ENCODE assay signal across 29 cellular contexts in genomic region chr3:104080228-104080627, GRCh38.
"Had no signal": no experiment of that assay in that cellular context is flagged by ENCODE, and none has a peak within 500 bp of the region (broad histone marks: within the 10 kb centered on the region; RNA-seq: fewer than 3 reads in every experiment).

No MANE protein-coding gene starts in this region.

- H3K36me3 ChIP-seq: breast epithelium, SJCRH30 had no signal

- H3K36me3 Mint-ChIP-seq: activated naive CD4-positive, alpha-beta T cell treated with anti-CD3 and anti-CD28 coated beads, Interleukin-2, amount 50 U/mL, for 24 hours; activated naive CD8-positive, alpha-beta T cell treated with anti-CD3 and anti-CD28 coated beads, Interleukin-2, amount 10 ng/mL, durations not matched to agents 7 days and 5 days; WTC11 had no signal

- H3K27me3 ChIP-seq: body of pancreas, breast epithelium, SJCRH30 had no signal

- H3K27ac ChIP-seq: body of pancreas, breast epithelium, coronary artery, SJCRH30, SK-N-MC had no signal

- ATAC-seq: activated CD4-positive, alpha-beta T cell treated with anti-CD3 and anti-CD28 coated beads for 36 hours; activated CD4-positive, CD25-positive, alpha-beta regulatory T cell treated with anti-CD3 and anti-CD28 coated beads, Interleukin-2, amount 50 U/mL, for 24 hours; activated CD8-positive, alpha-beta T cell treated with anti-CD3 and anti-CD28 coated beads, Interleukin-2, amount 10 ng/mL, durations not matched to agents 7 days and 5 days; body of pancreas; Panc1; WTC11 had no signal

- H3K4me1 Mint-ChIP-seq: activated CD4-positive, alpha-beta T cell treated with anti-CD3 and anti-CD28 coated beads for 36 hours; activated CD4-positive, alpha-beta T cell treated with anti-CD3 and anti-CD28 coated beads, Interleukin-2, amount 10 ng/mL, durations not matched to agents 7 days and 5 days; activated naive CD4-positive, alpha-beta T cell treated with anti-CD3 and anti-CD28 coated beads, Interleukin-2, amount 50 U/mL, for 24 hours; activated naive CD8-positive, alpha-beta T cell treated with anti-CD3 and anti-CD28 coated beads, Interleukin-2, amount 10 ng/mL, durations not matched to agents 7 days and 5 days; WTC11 had no signal

- H3K9me3 ChIP-seq: body of pancreas, breast epithelium, SJCRH30 had no signal

- H3K4me3 Mint-ChIP-seq: activated CD4-positive, alpha-beta T cell treated with anti-CD3 and anti-CD28 coated beads for 36 hours; activated CD4-positive, alpha-beta T cell treated with anti-CD3 and anti-CD28 coated beads, Interleukin-2, amount 10 ng/mL, durations not matched to agents 7 days and 5 days; activated CD8-positive, alpha-beta T cell treated with anti-CD3 and anti-CD28 coated beads, Interleukin-2, amount 10 ng/mL, durations not matched to agents 7 days and 5 days; activated naive CD4-positive, alpha-beta T cell treated with anti-CD3 and anti-CD28 coated beads, Interleukin-2, amount 50 U/mL, for 24 hours; activated naive CD8-positive, alpha-beta T cell treated with anti-CD3 and anti-CD28 coated beads, Interleukin-2, amount 10 ng/mL, durations not matched to agents 7 days and 5 days; activated T-cell treated with anti-CD3 and anti-CD28 coated beads, Interleukin-2, amount 50 U/mL, for 24 hours; T-helper 1 cell treated with Interleukin-12 subunit alpha and Interleukin-12 subunit beta and Interleukin-4 antibody, amounts not matched to agents 30 μg/mL and 1 μg/mL, for 36 hours; T-helper 2 cell treated with Interferon-gamma antibody and Interleukin-4, amounts not matched to agents 5 μg/mL and 100 μg/mL, for 36 hours; WTC11 had no signal

- H3K9me3 Mint-ChIP-seq: activated naive CD4-positive, alpha-beta T cell treated with anti-CD3 and anti-CD28 coated beads, Interleukin-2, amount 50 U/mL, for 24 hours; activated naive CD8-positive, alpha-beta T cell treated with anti-CD3 and anti-CD28 coated beads, Interleukin-2, amount 10 ng/mL, durations not matched to agents 7 days and 5 days; T-helper 1 cell treated with Interleukin-12 subunit alpha and Interleukin-12 subunit beta and Interleukin-4 antibody, amounts not matched to agents 30 μg/mL and 1 μg/mL, for 36 hours; T-helper 2 cell treated with Interferon-gamma antibody and Interleukin-4, amounts not matched to agents 5 μg/mL and 100 μg/mL, for 36 hours had no signal

- DNase-seq: activated CD4-positive, alpha-beta T cell treated with anti-CD3 and anti-CD28 coated beads for 36 hours; activated CD4-positive, alpha-beta T cell treated with anti-CD3 and anti-CD28 coated beads, Interleukin-2, amount 10 ng/mL, durations not matched to agents 7 days and 5 days; activated CD4-positive, alpha-beta T cell treated with anti-CD3 and anti-CD28 coated beads, Interleukin-2, amount 50 U/mL, for 48 hours; activated CD8-positive, alpha-beta T cell treated with anti-CD3 and anti-CD28 coated beads, Interleukin-2, amount 10 ng/mL, durations not matched to agents 7 days and 5 days; activated gamma-delta T cell; activated naive CD4-positive, alpha-beta T cell treated with Interleukin-2 at 50 U/mL for 16 hours; activated naive CD8-positive, alpha-beta T cell treated with anti-CD3 and anti-CD28 coated beads, Interleukin-2, amount 10 ng/mL, durations not matched to agents 7 days and 5 days; activated T-cell treated with anti-CD3 and anti-CD28 coated beads, Interleukin-2, amount 50 U/mL, for 24 hours; body of pancreas; Karpas-422; NCI-H1105; NCI-H1417 treated with DMSO at 0.1 percent for 48 hours; NCI-H187 treated with DMSO at 0.1 percent for 48 hours; NCI-H2081; NCI-H446; NCI-H526; NCI-H774; SHP77; SJCRH30 had no signal

- H3K4me1 ChIP-seq: body of pancreas, breast epithelium, SJCRH30 had no signal

- H3K27ac Mint-ChIP-seq: activated CD4-positive, alpha-beta T cell treated with anti-CD3 and anti-CD28 coated beads for 36 hours; activated CD4-positive, alpha-beta T cell treated with anti-CD3 and anti-CD28 coated beads, Interleukin-2, amount 10 ng/mL, durations not matched to agents 7 days and 5 days; activated CD8-positive, alpha-beta T cell treated with anti-CD3 and anti-CD28 coated beads, Interleukin-2, amount 10 ng/mL, durations not matched to agents 7 days and 5 days; activated naive CD4-positive, alpha-beta T cell treated with anti-CD3 and anti-CD28 coated beads, Interleukin-2, amount 50 U/mL, for 24 hours; activated naive CD8-positive, alpha-beta T cell treated with anti-CD3 and anti-CD28 coated beads, Interleukin-2, amount 10 ng/mL, durations not matched to agents 7 days and 5 days; activated T-cell treated with anti-CD3 and anti-CD28 coated beads, Interleukin-2, amount 50 U/mL, for 24 hours; activated T-helper 2 cell treated with anti-CD3 and anti-CD28 coated beads, Interferon-gamma antibody, Interleukin-2, Interleukin-4, amounts not matched to agents 10 μg/mL and 5 μg/mL and 100 μg/mL, durations not matched to agents 14 hours and 24 hours and 36 hours; T-helper 1 cell treated with Interleukin-12 subunit alpha and Interleukin-12 subunit beta and Interleukin-4 antibody, amounts not matched to agents 30 μg/mL and 1 μg/mL, for 36 hours; T-helper 2 cell treated with Interferon-gamma antibody and Interleukin-4, amounts not matched to agents 5 μg/mL and 100 μg/mL, for 36 hours; WTC11 had no signal

- H3K27me3 Mint-ChIP-seq: activated CD4-positive, alpha-beta T cell treated with anti-CD3 and anti-CD28 coated beads for 36 hours; activated CD4-positive, alpha-beta T cell treated with anti-CD3 and anti-CD28 coated beads, Interleukin-2, amount 10 ng/mL, durations not matched to agents 7 days and 5 days; activated naive CD4-positive, alpha-beta T cell treated with anti-CD3 and anti-CD28 coated beads, Interleukin-2, amount 50 U/mL, for 24 hours; activated naive CD8-positive, alpha-beta T cell treated with anti-CD3 and anti-CD28 coated beads, Interleukin-2, amount 10 ng/mL, durations not matched to agents 7 days and 5 days; activated T-cell treated with anti-CD3 and anti-CD28 coated beads, Interleukin-2, amount 50 U/mL, for 24 hours had no signal

- H3K4me3 ChIP-seq: body of pancreas, breast epithelium, coronary artery, SJCRH30, SK-N-MC had no signal
